Comparison of ENCODE assay signal across 14 cellular contexts in genomic region chr11:35526370-35526792, GRCh38. TPM values are rescaled to one million over a fixed set of nuclear protein-coding genes. Genes with fewer than 3 reads are reported as not detected.
A peak's percentile ranks its signal among the peaks of the same experiment; 100 is the strongest.
DNase-seq lines count a peak whose midpoint lies in the region; ATAC-seq and TF ChIP-seq lines count a peak whose summit lies in the region.
"Had no signal": no experiment of that assay in that cellular context is flagged by ENCODE, and none has a peak within 500 bp of the region (broad histone marks: within the 10 kb centered on the region; RNA-seq: fewer than 3 reads in every experiment).

No MANE protein-coding gene starts in this region.

- H3K36me3 Mint-ChIP-seq in type B pancreatic cell: no peaks in the 10 kb centered on the region
- no peaks in the 10 kb centered on the region for H3K36me3 Mint-ChIP-seq in activated CD4-positive, alpha-beta memory T cell treated with anti-CD3 and anti-CD28 coated beads, Interleukin-2, amount 10 ng/mL, durations not matched to agents 7 days and 5 days (ENCODE audit: low read depth)
- H3K36me3 Mint-ChIP-seq: natural killer cell had no signal

- H3K4me3 Mint-ChIP-seq in type B pancreatic cell: peak overlapping the region; percentile 82
- H3K4me3 Mint-ChIP-seq in activated CD4-positive, alpha-beta memory T cell treated with anti-CD3 and anti-CD28 coated beads, Interleukin-2, amount 10 ng/mL, durations not matched to agents 7 days and 5 days: no peak overlapping the region
- H3K4me3 Mint-ChIP-seq: natural killer cell had no signal

- CTCF ChIA-PET in activated CD4-positive, alpha-beta memory T cell treated with anti-CD3 and anti-CD28 coated beads, Interleukin-2, amount 10 ng/mL, durations not matched to agents 7 days and 5 days (lab: Charles Lee): no interaction called here

- H3K36me3 ChIP-seq in left ventricle myocardium inferior: no peaks in the 10 kb centered on the region

- intact Hi-C loops in left ventricle myocardium inferior (cut with micrococcal nuclease): no loop called here
- intact Hi-C loops in cardiac septum (cut with DNase I): no loop called here

- no peak for DNase-seq in left ventricle myocardium inferior
- no peak for DNase-seq in cardiac septum (ENCODE audit: low spot score)
- DNase-seq in SK-MEL-5 (ENCODE audit: low read depth, low spot score): peak; percentile 10
- DNase-seq in foreskin keratinocyte: no peak
- DNase-seq in type B pancreatic cell (ENCODE audit: extremely low spot score, unreplicated experiment): no peak
- no peak for DNase-seq in SW480 (ENCODE audit: low spot score)
- DNase-seq in activated CD4-positive, alpha-beta memory T cell treated with anti-CD3 and anti-CD28 coated beads, Interleukin-2, amount 10 ng/mL, durations not matched to agents 7 days and 5 days: no peak
- DNase-seq: activated T-cell treated with anti-CD3 and anti-CD28 coated beads, Interleukin-2, amount 50 U/mL, for 1 hour; Kasumi-1; kidney glomerular epithelial cell; natural killer cell; NCI-H345 had no signal

- H3K27ac ChIP-seq in left ventricle myocardium inferior (replicated peaks) (no peak overlapping the region), foreskin keratinocyte (no peak overlapping the region)
- H3K27ac ChIP-seq: VCaP had no signal

- peaks cover 63% of the 10 kb centered on the region for H3K27me3 Mint-ChIP-seq in type B pancreatic cell
- peaks cover 63% of the 10 kb centered on the region for H3K27me3 Mint-ChIP-seq in activated CD4-positive, alpha-beta memory T cell treated with anti-CD3 and anti-CD28 coated beads, Interleukin-2, amount 10 ng/mL, durations not matched to agents 7 days and 5 days

- no peaks in the 10 kb centered on the region for H3K9me3 ChIP-seq in left ventricle myocardium inferior (replicated peaks)

- peak overlapping the region; percentile 63 for H3K4me3 ChIP-seq in left ventricle myocardium inferior

- POLR2A ChIA-PET in activated CD4-positive, alpha-beta memory T cell treated with anti-CD3 and anti-CD28 coated beads, Interleukin-2, amount 10 ng/mL, durations not matched to agents 7 days and 5 days (lab: Charles Lee): no interaction called here

- in situ Hi-C loops in SK-MEL-5 (cut with HindIII; ENCODE audit: low pct_unique_long_range_greater_than_20kb, low sequenced_read_pairs): no loop called here

- H3K4me1 ChIP-seq in left ventricle myocardium inferior (peaks cover 12% of the 10 kb centered on the region), foreskin keratinocyte (peaks cover 12% of the 10 kb centered on the region)

- H3K9me3 Mint-ChIP-seq in type B pancreatic cell: no peaks in the 10 kb centered on the region
- no peaks in the 10 kb centered on the region for H3K9me3 Mint-ChIP-seq in activated CD4-positive, alpha-beta memory T cell treated with anti-CD3 and anti-CD28 coated beads, Interleukin-2, amount 10 ng/mL, durations not matched to agents 7 days and 5 days
- H3K9me3 Mint-ChIP-seq: natural killer cell had no signal

- H3K4me1 Mint-ChIP-seq in type B pancreatic cell (ENCODE audit: unreplicated experiment): peaks cover 40% of the 10 kb centered on the region
- H3K4me1 Mint-ChIP-seq in activated CD4-positive, alpha-beta memory T cell treated with anti-CD3 and anti-CD28 coated beads, Interleukin-2, amount 10 ng/mL, durations not matched to agents 7 days and 5 days: no peaks in the 10 kb centered on the region
- H3K4me1 Mint-ChIP-seq: natural killer cell had no signal

- H3K27me3 ChIP-seq in left ventricle myocardium inferior (ENCODE audit: low read depth): peaks cover 96% of the 10 kb centered on the region
- H3K27me3 ChIP-seq in foreskin keratinocyte: peaks cover 9% of the 10 kb centered on the region

- no peak overlapping the region for H3K27ac Mint-ChIP-seq in type B pancreatic cell
- no peak overlapping the region for H3K27ac Mint-ChIP-seq in activated CD4-positive, alpha-beta memory T cell treated with anti-CD3 and anti-CD28 coated beads, Interleukin-2, amount 10 ng/mL, durations not matched to agents 7 days and 5 days
- H3K27ac Mint-ChIP-seq: natural killer cell had no signal

- TF ChIP-seq CTCF in left ventricle myocardium inferior (IDR thresholded peaks at IDR 0.05; ENCODE audit: borderline replicate concordance): no peak
- TF ChIP-seq CTCF in foreskin keratinocyte (conservative IDR thresholded peaks at IDR 0.05): no peak
- no peak for TF ChIP-seq CTCF in type B pancreatic cell (conservative IDR thresholded peaks at IDR 0.05)

- ATAC-seq in foreskin keratinocyte (peak; percentile 59), GM19463 (IDR thresholded peaks at IDR 0.05; ENCODE audit: unreplicated experiment) (no peak)
- ATAC-seq: natural killer cell had no signal

RNA-seq across cellular contexts. Expression of gene PAMR1, which starts 1.0 kb away (rescaled TPM):
- total RNA-seq in left ventricle myocardium inferior (12.9 TPM), cardiac septum (4.5 TPM), foreskin keratinocyte (0.46 and 0.68 TPM in 2 replicates), type B pancreatic cell (ENCODE audit: low replicate concordance) (2.5 and 14.2 TPM in 2 replicates)
- total RNA-seq in SK-MEL-5 (2014; rRNA removed; shearing (Covaris generic)): not detected in 2 replicates
- not detected in 2 replicates for polyA plus RNA-seq in SK-MEL-5 (2015; cell fraction: cytosol; rRNA removed)
- polyA plus RNA-seq in SK-MEL-5 (2015; cell fraction: nucleus; rRNA removed): not detected in 2 replicates
- polyA plus RNA-seq in foreskin keratinocyte: 0.37 and 0.62 TPM in 2 replicates
- not detected for total RNA-seq in activated CD4-positive, alpha-beta memory T cell treated with anti-CD3 and anti-CD28 coated beads, Interleukin-2, amount 10 ng/mL, durations not matched to agents 7 days and 5 days
- total RNA-seq: natural killer cell had no signal
